10 cellular contexts compared by ENCODE assay signal in genomic region chr9:15622596-15622995, GRCh38.
DNase-seq lines count a peak whose midpoint lies in the region; ATAC-seq and TF ChIP-seq lines count a peak whose summit lies in the region.
"Had no signal": no experiment of that assay in that cellular context is flagged by ENCODE, and none has a peak within 500 bp of the region (broad histone marks: within the 10 kb centered on the region; RNA-seq: fewer than 3 reads in every experiment).

No MANE protein-coding gene starts in this region.

- H3K4me1 Mint-ChIP-seq in endodermal cell (peaks cover 5% of the 10 kb centered on the region), osteocyte (ENCODE audit: unreplicated experiment) (peaks cover 5% of the 10 kb centered on the region)

- ATAC-seq in HG03354 (IDR thresholded peaks at IDR 0.05; ENCODE audit: poor library complexity, severe bottlenecking, unreplicated experiment) = no peak
- no peak for ATAC-seq in GM21447 (IDR thresholded peaks at IDR 0.05; ENCODE audit: unreplicated experiment)
- ATAC-seq: T-helper 17 cell had no signal

- DNase-seq in NCI-H1092 treated with DMSO at 0.1 percent for 48 hours (lab: John Stamatoyannopoulos, UW) (peak; percentile 9), NCI-H1092 (lab: John Stamatoyannopoulos, UW) (no peak), NCI-H69 (lab: John Stamatoyannopoulos, UW) (peak; percentile 28), endodermal cell (no peak), osteocyte (ENCODE audit: extremely low spot score, unreplicated experiment) (no peak)
- DNase-seq in effector CD4-positive, alpha-beta T cell = no peak
- DNase-seq: adrenal gland, T-helper 17 cell had no signal

- H3K4me1 ChIP-seq in endodermal cell (ENCODE audit: control insufficient read depth, insufficient read depth, low read length) = peaks cover 2% of the 10 kb centered on the region
- H3K4me1 ChIP-seq: adrenal gland had no signal

- WGBS in endodermal cell (ENCODE audit: insufficient coverage in 1 of 2, insufficient read length in 1 of 2), 2 experiments = 100% methylated on average over 1 of the region's 1 CpG; no CpG with 5 or more reads in 1 of the 2 experiments

- no peak overlapping the region for H3K9ac ChIP-seq in endodermal cell (ENCODE audit: extremely low read depth, low read length, poor library complexity, severe bottlenecking)

- peak overlapping the region; percentile 72 for H3K27ac ChIP-seq in endodermal cell (ENCODE audit: low read depth, low read length)
- H3K27ac ChIP-seq: adrenal gland had no signal

- H3K9me3 ChIP-seq in endodermal cell (ENCODE audit: control insufficient read depth, low read length) = no peaks in the 10 kb centered on the region
- H3K9me3 ChIP-seq: adrenal gland had no signal

- H3K27ac Mint-ChIP-seq in endodermal cell = no peak overlapping the region
- H3K27ac Mint-ChIP-seq in osteocyte (ENCODE audit: unreplicated experiment) = no peak overlapping the region
- H3K27ac Mint-ChIP-seq: T-helper 17 cell had no signal

- H3K9me3 Mint-ChIP-seq in endodermal cell (peaks cover 12% of the 10 kb centered on the region), osteocyte (ENCODE audit: unreplicated experiment) (no peaks in the 10 kb centered on the region)

- H3K27me3 ChIP-seq in endodermal cell (ENCODE audit: control insufficient read depth, insufficient read depth, low read length, poor library complexity, severe bottlenecking) = no peaks in the 10 kb centered on the region
- H3K27me3 ChIP-seq: adrenal gland had no signal

- TF ChIP-seq CTCF in endodermal cell (conservative IDR thresholded peaks at IDR 0.05) (peak; percentile 65), osteocyte (IDR thresholded peaks at IDR 0.05) (peak; percentile 61)

- H3K4me3 ChIP-seq in endodermal cell (ENCODE audit: low read length) = no peak overlapping the region
- H3K4me3 ChIP-seq: adrenal gland had no signal

- H3K4me3 Mint-ChIP-seq in endodermal cell (no peak overlapping the region), osteocyte (ENCODE audit: unreplicated experiment) (no peak overlapping the region)
- H3K4me3 Mint-ChIP-seq: T-helper 17 cell had no signal

- H3K27me3 Mint-ChIP-seq in endodermal cell (ENCODE audit: insufficient read depth) = no peaks in the 10 kb centered on the region
- H3K27me3 Mint-ChIP-seq in osteocyte (ENCODE audit: unreplicated experiment) = no peaks in the 10 kb centered on the region
- H3K27me3 Mint-ChIP-seq: T-helper 17 cell had no signal

- no peaks in the 10 kb centered on the region for H3K36me3 ChIP-seq in endodermal cell (ENCODE audit: control insufficient read depth, insufficient read depth, low read length)
- H3K36me3 ChIP-seq: adrenal gland had no signal

- peaks cover 11% of the 10 kb centered on the region for H3K36me3 Mint-ChIP-seq in endodermal cell (ENCODE audit: low read depth)
- H3K36me3 Mint-ChIP-seq in osteocyte (ENCODE audit: unreplicated experiment) = peaks cover 4% of the 10 kb centered on the region

Comparison
In these comparisons a context has a peak if more than half of its experiments do, and no peak if none do; other contexts are left out.
1. DNase-seq: peak in NCI-H1092 treated with DMSO at 0.1 percent for 48 hours (single experiment) and NCI-H69 (single experiment); none in NCI-H1092 (single experiment), endodermal cell (single experiment), osteocyte (single experiment) and effector CD4-positive, alpha-beta T cell (single experiment).